12 cellular contexts compared by ENCODE assay signal in genomic region chr11:119484741-119485605, GRCh38.
DNase-seq lines count a peak whose midpoint lies in the region; ATAC-seq and TF ChIP-seq lines count a peak whose summit lies in the region.
"Had no signal": no experiment of that assay in that cellular context is flagged by ENCODE, and none has a peak within 500 bp of the region (broad histone marks: within the 10 kb centered on the region; RNA-seq: fewer than 3 reads in every experiment).

No MANE protein-coding gene starts in this region.

- H3K27ac ChIP-seq in HCT116 (ENCODE audit: low read depth, low read length) (no peak overlapping the region), breast epithelium (no peak overlapping the region), neural cell (ENCODE audit: low read length) (no peak overlapping the region)
- H3K27ac ChIP-seq: 22Rv1, epithelial cell of prostate, KMS-11 had no signal

- H3K79me2 ChIP-seq in HCT116 (ENCODE audit: insufficient read depth, low read length) (no peaks in the 10 kb centered on the region), neural cell (replicated peaks; ENCODE audit: insufficient read depth, low read length) (no peaks in the 10 kb centered on the region)

- ATAC-seq in HCT116 = peak; percentile 76

- no peak overlapping the region for H2AFZ ChIP-seq in HCT116 (ENCODE audit: low read depth, low read length, poor library complexity, severe bottlenecking)
- H2AFZ ChIP-seq in neural cell (ENCODE audit: low read depth, low read length) = no peak overlapping the region

- no peaks in the 10 kb centered on the region for H3K36me3 ChIP-seq in HCT116 (ENCODE audit: control insufficient read depth in 1 of 2, insufficient read depth in 2 of 2, low read length in 2 of 2)
- H3K36me3 ChIP-seq in breast epithelium = no peaks in the 10 kb centered on the region
- no peaks in the 10 kb centered on the region for H3K36me3 ChIP-seq in neural cell (ENCODE audit: insufficient read depth, low read length)

- TF ChIP-seq CTCF in HCT116 (IDR thresholded peaks at IDR 0.05 in 2 of 3, conservative IDR thresholded peaks at IDR 0.05 in 1 of 3; ENCODE audit: borderline replicate concordance in 1 of 3, insufficient read depth in 1 of 3, low read depth in 2 of 3, low read length in 2 of 3) (peak in 2 of 3 experiments; percentile 49 to 59; a peak in 4 of 6 replicates), breast epithelium (IDR thresholded peaks at IDR 0.05) (no peak), neural cell (IDR thresholded peaks at IDR 0.05; ENCODE audit: poor library complexity, severe bottlenecking) (peak; percentile 13)

- H4K20me1 ChIP-seq in HCT116 (ENCODE audit: insufficient read depth) (no peaks in the 10 kb centered on the region), neural cell (ENCODE audit: insufficient read depth) (no peaks in the 10 kb centered on the region)

- POLR2A ChIA-PET in HCT116 (lab: Charles Lee) = no interaction called here

- RAD21 ChIA-PET in HCT116 (lab: Charles Lee; ENCODE audit: low non-redundant PET in 1 of 2, low total read pairs in 2 of 2, uncharacterized antibody in 2 of 2, unreplicated experiment in 2 of 2) = no interaction called here

- CTCF ChIA-PET in HCT116 (lab: Charles Lee) = no interaction called here

- no TSS peak for BruUV-seq in HCT116 (replicated peaks; lab: Mats Ljungman, UMichigan)

- H3K9ac ChIP-seq in HCT116 (ENCODE audit: low read length) (no peak overlapping the region), neural cell (ENCODE audit: low read length) (no peak overlapping the region)
- H3K9ac ChIP-seq: KMS-11 had no signal

- no peak for TF ChIP-seq POLR2A in HCT116 (IDR thresholded peaks at IDR 0.05; ENCODE audit: borderline replicate concordance, extremely low read depth, insufficient read depth, insufficient read length)
- no peak for TF ChIP-seq POLR2A in breast epithelium (IDR thresholded peaks at IDR 0.05)

- TF ChIP-seq EP300 in neural cell (conservative IDR thresholded peaks at IDR 0.05; ENCODE audit: poor library complexity, severe bottlenecking) = no peak

- H3K9me3 ChIP-seq in HCT116 (ENCODE audit: control insufficient read depth in 1 of 2, insufficient read depth in 1 of 2, low read depth in 1 of 2, low read length in 2 of 2) (no peaks in the 10 kb centered on the region), breast epithelium (no peaks in the 10 kb centered on the region), neural cell (ENCODE audit: low read length) (no peaks in the 10 kb centered on the region)

- no peaks in the 10 kb centered on the region for H3F3A ChIP-seq in neural cell (ENCODE audit: insufficient read depth, low read length, poor library complexity, severe bottlenecking)

- DNase-seq in DMS 273 (lab: John Stamatoyannopoulos, UW; ENCODE audit: unreplicated experiment) (peak; percentile 25), DMS 273 treated with DMSO at 0.1 percent for 48 hours (lab: John Stamatoyannopoulos, UW) (no peak), HCT116 (ENCODE audit: low read depth, low spot score) (no peak), breast epithelium (ENCODE audit: low spot score in 2 of 2) (peak; percentile 7 to 48), NCI-H2107 treated with DMSO at 0.1 percent for 48 hours (lab: John Stamatoyannopoulos, UW; ENCODE audit: unreplicated experiment) (no peak), SHP77 (lab: John Stamatoyannopoulos, UW) (no peak), NCI-H510A treated with DMSO at 0.1 percent for 48 hours (lab: John Stamatoyannopoulos, UW) (no peak)
- DNase-seq: T1000 had no signal

- H3K4me1 ChIP-seq in HCT116 (ENCODE audit: control insufficient read depth in 1 of 2, insufficient read depth in 2 of 2, low read length in 2 of 2) = peaks cover 3 to 17% of the 10 kb centered on the region in 2 experiments; a peak in 3 of 4 replicates
- H3K4me1 ChIP-seq in breast epithelium = peaks cover 0 to 4% of the 10 kb centered on the region in 2 donors

- intact Hi-C loops in HCT116 (cut with micrococcal nuclease) (loop anchor here (1.0 to 10.0 kb wide), 3 partner anchors 182 to 623 kb away; partner anchors contain the start of gene NECTIN1), breast epithelium (cut with DNase I; ENCODE audit: low total_unique reads) (no loop called here)

- TF ChIP-seq RAD21 in HCT116 (IDR thresholded peaks at IDR 0.05; ENCODE audit: low read depth) = no peak
- TF ChIP-seq RAD21 in neural cell (conservative IDR thresholded peaks at IDR 0.05) = no peak

- no peaks in the 10 kb centered on the region for H3K9me2 ChIP-seq in HCT116 (ENCODE audit: insufficient read depth)
- no peaks in the 10 kb centered on the region for H3K9me2 ChIP-seq in neural cell (ENCODE audit: insufficient read depth, low read length)

- H3K27me3 ChIP-seq in HCT116 (ENCODE audit: insufficient read depth, low read length) = no peaks in the 10 kb centered on the region
- H3K27me3 ChIP-seq in breast epithelium = peaks cover 0 to 3% of the 10 kb centered on the region in 2 donors
- no peaks in the 10 kb centered on the region for H3K27me3 ChIP-seq in neural cell (ENCODE audit: insufficient read depth, low read depth, low read length)

- H3K4me2 ChIP-seq in HCT116 (ENCODE audit: low read length) = no peak overlapping the region
- no peak overlapping the region for H3K4me2 ChIP-seq in neural cell (ENCODE audit: low read length)
- H3K4me2 ChIP-seq: KMS-11 had no signal

- H3K4me3 ChIP-seq in HCT116 (replicated peaks in 1 of 2; ENCODE audit: low read depth in 1 of 2, low read length in 2 of 2) (no peak overlapping the region), breast epithelium (no peak overlapping the region), neural cell (ENCODE audit: low read length) (no peak overlapping the region)

TF ChIP-seq in HCT116, 20 proteins besides CTCF, POLR2A, EP300 and RAD21 (continues in another document):
- TF ChIP-seq CEBPB (IDR thresholded peaks at IDR 0.05; ENCODE audit: low read depth) (no peak), CBX3 (IDR thresholded peaks at IDR 0.05; ENCODE audit: low read depth) (no peak), TCF7L2 (IDR thresholded peaks at IDR 0.05; ENCODE audit: borderline replicate concordance, extremely low read depth, insufficient read depth, insufficient read length) (no peak), YY1 (IDR thresholded peaks at IDR 0.05; ENCODE audit: extremely low read depth, insufficient replicate concordance, low read depth, low read length) (no peak), ZNF274 (IDR thresholded peaks at IDR 0.05; ENCODE audit: low read depth, low read length) (no peak), EZH2phosphoT487 (IDR thresholded peaks at IDR 0.05; ENCODE audit: borderline replicate concordance) (no peak), MAX (IDR thresholded peaks at IDR 0.05) (no peak), ATF3 (IDR thresholded peaks at IDR 0.05) (no peak), SRF (IDR thresholded peaks at IDR 0.05; ENCODE audit: low read depth) (no peak), ELF1 (IDR thresholded peaks at IDR 0.05; ENCODE audit: borderline replicate concordance, low read depth) (no peak), EZH2 (IDR thresholded peaks at IDR 0.05) (no peak), EGR1 (IDR thresholded peaks at IDR 0.05; ENCODE audit: low read depth) (no peak; the same call in 1 of the 2 replicates)

TF ChIP-seq in neural cell, 6 proteins besides CTCF, POLR2A, EP300 and RAD21:
- TF ChIP-seq MXI1 (conservative IDR thresholded peaks at IDR 0.05; ENCODE audit: poor library complexity, severe bottlenecking) = no peak
- no peak for TF ChIP-seq TAF1 (IDR thresholded peaks at IDR 0.05; ENCODE audit: low read depth)
- TF ChIP-seq REST (IDR thresholded peaks at IDR 0.05; ENCODE audit: borderline replicate concordance) = no peak
- no peak for TF ChIP-seq EZH2 (IDR thresholded peaks at IDR 0.05; ENCODE audit: borderline replicate concordance, insufficient read depth, low read length, poor library complexity, severe bottlenecking)
- TF ChIP-seq SMC3 (conservative IDR thresholded peaks at IDR 0.05; ENCODE audit: poor library complexity) = no peak
- no peak for TF ChIP-seq POLR2AphosphoS5 (IDR thresholded peaks at IDR 0.05)
TF ChIP-seq in neural cell: peak in this region for 0.

Comparison
In these comparisons a context has a peak if more than half of its experiments do, and no peak if none do; other contexts are left out.
1. DNase-seq: peak in DMS 273 (single experiment) and breast epithelium (2 of 2); none in DMS 273 treated with DMSO at 0.1 percent for 48 hours (single experiment), HCT116 (single experiment), NCI-H2107 treated with DMSO at 0.1 percent for 48 hours (single experiment), SHP77 (0 of 2) and NCI-H510A treated with DMSO at 0.1 percent for 48 hours (single experiment).
2. CTCF ChIP-seq: peak in HCT116 (2 of 3) and neural cell (single experiment); none in breast epithelium (0 of 3).